ENCODE assay signal across 1 cellular context in genomic region chr12:5537771-5538170, GRCh38.
TF ChIP-seq lines count a peak whose summit lies in the region.

No MANE protein-coding gene starts in this region.

TF ChIP-seq in H1, 55 proteins besides CTCF, POLR2A, EP300 and RAD21:
- TF ChIP-seq E2F6 (IDR thresholded peaks at IDR 0.05): no peak
- no peak for TF ChIP-seq BCL11A (IDR thresholded peaks at IDR 0.05; ENCODE audit: low read depth in 2 of 2, low read length in 2 of 2)
- TF ChIP-seq YY1 (IDR thresholded peaks at IDR 0.05; ENCODE audit: low read depth, low read length): no peak
- no peak for TF ChIP-seq EZH2 (IDR thresholded peaks at IDR 0.05; ENCODE audit: low read depth, low read length, severe bottlenecking)
- TF ChIP-seq POU5F1 (IDR thresholded peaks at IDR 0.05; ENCODE audit: low read depth, low read length): no peak
- no peak for TF ChIP-seq TAF1 (IDR thresholded peaks at IDR 0.05; ENCODE audit: low read depth, low read length)
- no peak for TF ChIP-seq JUN (IDR thresholded peaks at IDR 0.05; ENCODE audit: low read depth, low read length)
- TF ChIP-seq NRF1 (IDR thresholded peaks at IDR 0.05; ENCODE audit: low read depth, low read length): no peak
- TF ChIP-seq HDAC2 (IDR thresholded peaks at IDR 0.05; ENCODE audit: borderline replicate concordance in 1 of 2, low read depth in 2 of 2, low read length in 2 of 2): no peak
- no peak for TF ChIP-seq KDM5A (IDR thresholded peaks at IDR 0.05; ENCODE audit: low read length)
- TF ChIP-seq RBBP5 (IDR thresholded peaks at IDR 0.05; ENCODE audit: borderline replicate concordance, low read depth, low read length): no peak
- no peak for TF ChIP-seq CBX8 (IDR thresholded peaks at IDR 0.05; ENCODE audit: borderline replicate concordance, low read depth, low read length)
- TF ChIP-seq SP2 (IDR thresholded peaks at IDR 0.05; ENCODE audit: low read length): no peak
- TF ChIP-seq SIN3A (conservative IDR thresholded peaks at IDR 0.05 in 1 of 2, IDR thresholded peaks at IDR 0.05 in 1 of 2; ENCODE audit: low read depth in 1 of 2, low read length in 2 of 2): no peak
- TF ChIP-seq JUND (IDR thresholded peaks at IDR 0.05; ENCODE audit: low read length): no peak
- no peak for TF ChIP-seq MAFK (IDR thresholded peaks at IDR 0.05; ENCODE audit: low read depth, low read length)
- TF ChIP-seq CTBP2 (IDR thresholded peaks at IDR 0.05; ENCODE audit: borderline replicate concordance, insufficient read depth, insufficient read length, low read length): no peak
- no peak for TF ChIP-seq POLR2AphosphoS5 (IDR thresholded peaks at IDR 0.05; ENCODE audit: low read depth, low read length)
- no peak for TF ChIP-seq ATF3 (IDR thresholded peaks at IDR 0.05; ENCODE audit: insufficient read depth, low read depth, low read length)
- TF ChIP-seq BACH1 (IDR thresholded peaks at IDR 0.05; ENCODE audit: low read length): no peak
